ENCODE assay signal across 1 cellular context in the genomic region with DNA sequence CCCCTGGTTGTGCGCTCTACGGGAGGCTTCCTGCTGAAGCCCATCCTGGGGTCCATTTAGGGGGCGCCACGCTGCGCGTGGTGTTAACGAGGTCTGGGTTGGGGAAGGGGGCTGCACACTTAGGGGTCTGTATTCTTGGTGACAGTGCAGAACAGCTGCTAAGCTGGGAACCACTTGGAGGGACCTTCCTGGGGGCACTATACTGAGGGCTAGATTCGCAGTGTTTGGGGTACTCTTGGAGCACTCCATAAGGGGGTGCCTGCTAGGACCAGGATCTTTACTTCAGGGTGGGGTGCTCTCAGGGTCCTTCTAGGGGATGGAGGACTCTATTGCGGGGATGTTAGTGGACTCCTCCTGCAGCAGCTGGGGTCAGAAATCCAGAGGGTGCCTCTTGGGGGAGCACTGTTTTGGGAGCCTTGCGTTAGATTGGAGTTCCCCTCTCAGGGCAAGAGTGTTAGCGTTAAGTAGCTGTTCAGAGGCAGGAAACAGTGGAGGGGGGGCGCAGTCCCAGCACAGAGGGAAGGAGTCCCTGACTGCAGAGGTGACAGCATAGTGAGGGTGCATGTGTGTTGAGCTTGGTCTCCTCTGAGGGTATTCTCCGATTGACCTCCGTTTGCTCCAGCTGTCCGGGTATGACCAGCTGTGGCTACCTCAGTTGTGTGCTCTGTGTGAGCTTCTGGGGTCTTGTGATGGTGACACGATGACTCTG.
A peak's percentile ranks its signal among the peaks of the same experiment; 100 is the strongest.
TF ChIP-seq lines count a peak whose summit lies in the region.

No MANE protein-coding gene starts in this region.

TF ChIP-seq in HEK293, 187 proteins besides CTCF, POLR2A, EP300 and RAD21 (continued from another document):
- TF ChIP-seq, protein P1, sequence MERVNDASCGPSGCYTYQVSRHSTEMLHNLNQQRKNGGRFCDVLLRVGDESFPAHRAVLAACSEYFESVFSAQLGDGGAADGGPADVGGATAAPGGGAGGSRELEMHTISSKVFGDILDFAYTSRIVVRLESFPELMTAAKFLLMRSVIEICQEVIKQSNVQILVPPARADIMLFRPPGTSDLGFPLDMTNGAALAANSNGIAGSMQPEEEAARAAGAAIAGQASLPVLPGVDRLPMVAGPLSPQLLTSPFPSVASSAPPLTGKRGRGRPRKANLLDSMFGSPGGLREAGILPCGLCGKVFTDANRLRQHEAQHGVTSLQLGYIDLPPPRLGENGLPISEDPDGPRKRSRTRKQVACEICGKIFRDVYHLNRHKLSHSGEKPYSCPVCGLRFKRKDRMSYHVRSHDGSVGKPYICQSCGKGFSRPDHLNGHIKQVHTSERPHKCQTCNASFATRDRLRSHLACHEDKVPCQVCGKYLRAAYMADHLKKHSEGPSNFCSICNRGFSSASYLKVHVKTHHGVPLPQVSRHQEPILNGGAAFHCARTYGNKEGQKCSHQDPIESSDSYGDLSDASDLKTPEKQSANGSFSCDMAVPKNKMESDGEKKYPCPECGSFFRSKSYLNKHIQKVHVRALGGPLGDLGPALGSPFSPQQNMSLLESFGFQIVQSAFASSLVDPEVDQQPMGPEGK (tag by site-specific recombination; IDR thresholded peaks at IDR 0.05): 0 out of 2 replicates have a peak, but pooled peaks have one; percentile 9
- TF ChIP-seq, protein P2, sequence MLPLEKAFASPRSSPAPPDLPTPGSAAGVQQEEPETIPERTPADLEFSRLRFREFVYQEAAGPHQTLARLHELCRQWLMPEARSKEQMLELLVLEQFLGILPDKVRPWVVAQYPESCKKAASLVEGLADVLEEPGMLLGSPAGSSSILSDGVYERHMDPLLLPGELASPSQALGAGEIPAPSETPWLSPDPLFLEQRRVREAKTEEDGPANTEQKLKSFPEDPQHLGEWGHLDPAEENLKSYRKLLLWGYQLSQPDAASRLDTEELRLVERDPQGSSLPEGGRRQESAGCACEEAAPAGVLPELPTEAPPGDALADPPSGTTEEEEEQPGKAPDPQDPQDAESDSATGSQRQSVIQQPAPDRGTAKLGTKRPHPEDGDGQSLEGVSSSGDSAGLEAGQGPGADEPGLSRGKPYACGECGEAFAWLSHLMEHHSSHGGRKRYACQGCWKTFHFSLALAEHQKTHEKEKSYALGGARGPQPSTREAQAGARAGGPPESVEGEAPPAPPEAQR (tag by site-specific recombination; IDR thresholded peaks at IDR 0.05): 0 out of 2 replicates have a peak, but pooled peaks have one; percentile 3
- TF ChIP-seq SETDB1 (IDR thresholded peaks at IDR 0.05; ENCODE audit: insufficient read length, low read length): no peak
- TF ChIP-seq, protein P3, sequence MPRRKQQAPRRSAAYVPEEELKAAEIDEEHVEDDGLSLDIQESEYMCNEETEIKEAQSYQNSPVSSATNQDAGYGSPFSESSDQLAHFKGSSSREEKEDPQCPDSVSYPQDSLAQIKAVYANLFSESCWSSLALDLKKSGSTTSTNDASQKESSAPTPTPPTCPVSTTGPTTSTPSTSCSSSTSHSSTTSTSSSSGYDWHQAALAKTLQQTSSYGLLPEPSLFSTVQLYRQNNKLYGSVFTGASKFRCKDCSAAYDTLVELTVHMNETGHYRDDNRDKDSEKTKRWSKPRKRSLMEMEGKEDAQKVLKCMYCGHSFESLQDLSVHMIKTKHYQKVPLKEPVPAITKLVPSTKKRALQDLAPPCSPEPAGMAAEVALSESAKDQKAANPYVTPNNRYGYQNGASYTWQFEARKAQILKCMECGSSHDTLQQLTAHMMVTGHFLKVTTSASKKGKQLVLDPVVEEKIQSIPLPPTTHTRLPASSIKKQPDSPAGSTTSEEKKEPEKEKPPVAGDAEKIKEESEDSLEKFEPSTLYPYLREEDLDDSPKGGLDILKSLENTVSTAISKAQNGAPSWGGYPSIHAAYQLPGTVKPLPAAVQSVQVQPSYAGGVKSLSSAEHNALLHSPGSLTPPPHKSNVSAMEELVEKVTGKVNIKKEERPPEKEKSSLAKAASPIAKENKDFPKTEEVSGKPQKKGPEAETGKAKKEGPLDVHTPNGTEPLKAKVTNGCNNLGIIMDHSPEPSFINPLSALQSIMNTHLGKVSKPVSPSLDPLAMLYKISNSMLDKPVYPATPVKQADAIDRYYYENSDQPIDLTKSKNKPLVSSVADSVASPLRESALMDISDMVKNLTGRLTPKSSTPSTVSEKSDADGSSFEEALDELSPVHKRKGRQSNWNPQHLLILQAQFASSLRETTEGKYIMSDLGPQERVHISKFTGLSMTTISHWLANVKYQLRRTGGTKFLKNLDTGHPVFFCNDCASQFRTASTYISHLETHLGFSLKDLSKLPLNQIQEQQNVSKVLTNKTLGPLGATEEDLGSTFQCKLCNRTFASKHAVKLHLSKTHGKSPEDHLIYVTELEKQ (tag by site-specific recombination; IDR thresholded peaks at IDR 0.05; ENCODE audit: borderline replicate concordance): no peak
- no peak for TF ChIP-seq ZNF350 (tag by site-specific recombination; IDR thresholded peaks at IDR 0.05)
